ENCODE assay signal across 9 cellular contexts in genomic region chr10:11176746-11177145, GRCh38.
DNase-seq lines count a peak whose midpoint lies in the region; ATAC-seq and TF ChIP-seq lines count a peak whose summit lies in the region.
"Had no signal": no experiment of that assay in that cellular context is flagged by ENCODE, and none has a peak within 500 bp of the region (broad histone marks: within the 10 kb centered on the region; RNA-seq: fewer than 3 reads in every experiment).

No MANE protein-coding gene starts in this region.

- TF ChIP-seq POLR2A in gastroesophageal sphincter (IDR thresholded peaks at IDR 0.05) = no peak

- peak overlapping the region in 3 of 4 donors; percentile 39 to 53 (median 48) for H3K27ac ChIP-seq in gastroesophageal sphincter

- H3K36me3 ChIP-seq in gastroesophageal sphincter = peaks cover 0 to 75% of the 10 kb centered on the region in 2 donors

- intact Hi-C loops in sciatic nerve (cut with DNase I) = no loop called here

- H3K4me1 Mint-ChIP-seq in T-helper 1 cell treated with Interleukin-12 subunit alpha and Interleukin-12 subunit beta and Interleukin-4 antibody, amounts not matched to agents 30 μg/mL and 1 μg/mL, for 36 hours (ENCODE audit: low read depth) = peaks cover 91% of the 10 kb centered on the region

- peaks cover 69% of the 10 kb centered on the region for H3K36me3 Mint-ChIP-seq in T-helper 1 cell treated with Interleukin-12 subunit alpha and Interleukin-12 subunit beta and Interleukin-4 antibody, amounts not matched to agents 30 μg/mL and 1 μg/mL, for 36 hours (ENCODE audit: low read depth)

- DNase-seq in stimulated activated CD4-positive, alpha-beta T cell treated with anti-CD3 and anti-CD28 coated beads, Interleukin-15, amount 100 ng/mL, for 24 hours = peak; percentile 51
- DNase-seq in stimulated activated CD4-positive, alpha-beta T cell treated with anti-CD3 and anti-CD28 coated beads, Interleukin-2, amount 100 ng/mL, for 24 hours = no peak
- DNase-seq in sciatic nerve (ENCODE audit: low spot score) = no peak
- DNase-seq: NCI-H748 treated with DMSO at 0.1 percent for 48 hours had no signal

- H3K4me3 Mint-ChIP-seq in T-helper 1 cell treated with Interleukin-12 subunit alpha and Interleukin-12 subunit beta and Interleukin-4 antibody, amounts not matched to agents 30 μg/mL and 1 μg/mL, for 36 hours = no peak overlapping the region

- no peaks in the 10 kb centered on the region for H3K9me3 Mint-ChIP-seq in T-helper 1 cell treated with Interleukin-12 subunit alpha and Interleukin-12 subunit beta and Interleukin-4 antibody, amounts not matched to agents 30 μg/mL and 1 μg/mL, for 36 hours

- H3K4me3 ChIP-seq in gastroesophageal sphincter = no peak overlapping the region

- WGBS in gastroesophageal sphincter (ENCODE audit: low coverage in 1 of 2), 2 donors = 72 to 86% methylated on average over 4 to 7 of the region's 7 CpGs

- no peak for ATAC-seq in gastroesophageal sphincter
- ATAC-seq in sciatic nerve = no peak
- no peak for ATAC-seq in GM18861 (IDR thresholded peaks at IDR 0.05; ENCODE audit: unreplicated experiment)
- ATAC-seq in HG02759 (IDR thresholded peaks at IDR 0.05; ENCODE audit: unreplicated experiment) = no peak
- ATAC-seq in GM21423 (IDR thresholded peaks at IDR 0.05; ENCODE audit: unreplicated experiment) = no peak

- no peaks in the 10 kb centered on the region for H3K27me3 ChIP-seq in gastroesophageal sphincter

- H3K9me3 ChIP-seq in gastroesophageal sphincter = no peaks in the 10 kb centered on the region

- H3K4me1 ChIP-seq in gastroesophageal sphincter = peaks cover 0 to 96% (median 12%) of the 10 kb centered on the region in 3 donors

- no peak for TF ChIP-seq EP300 in gastroesophageal sphincter (IDR thresholded peaks at IDR 0.05)

- no peaks in the 10 kb centered on the region for H3K27me3 Mint-ChIP-seq in T-helper 1 cell treated with Interleukin-12 subunit alpha and Interleukin-12 subunit beta and Interleukin-4 antibody, amounts not matched to agents 30 μg/mL and 1 μg/mL, for 36 hours (ENCODE audit: low read depth)

- no peak for TF ChIP-seq CTCF in gastroesophageal sphincter (IDR thresholded peaks at IDR 0.05)

- peak overlapping the region; percentile 98 for H3K27ac Mint-ChIP-seq in T-helper 1 cell treated with Interleukin-12 subunit alpha and Interleukin-12 subunit beta and Interleukin-4 antibody, amounts not matched to agents 30 μg/mL and 1 μg/mL, for 36 hours
